Comparison of ENCODE assay signal across 19 cellular contexts in the genomic region with DNA sequence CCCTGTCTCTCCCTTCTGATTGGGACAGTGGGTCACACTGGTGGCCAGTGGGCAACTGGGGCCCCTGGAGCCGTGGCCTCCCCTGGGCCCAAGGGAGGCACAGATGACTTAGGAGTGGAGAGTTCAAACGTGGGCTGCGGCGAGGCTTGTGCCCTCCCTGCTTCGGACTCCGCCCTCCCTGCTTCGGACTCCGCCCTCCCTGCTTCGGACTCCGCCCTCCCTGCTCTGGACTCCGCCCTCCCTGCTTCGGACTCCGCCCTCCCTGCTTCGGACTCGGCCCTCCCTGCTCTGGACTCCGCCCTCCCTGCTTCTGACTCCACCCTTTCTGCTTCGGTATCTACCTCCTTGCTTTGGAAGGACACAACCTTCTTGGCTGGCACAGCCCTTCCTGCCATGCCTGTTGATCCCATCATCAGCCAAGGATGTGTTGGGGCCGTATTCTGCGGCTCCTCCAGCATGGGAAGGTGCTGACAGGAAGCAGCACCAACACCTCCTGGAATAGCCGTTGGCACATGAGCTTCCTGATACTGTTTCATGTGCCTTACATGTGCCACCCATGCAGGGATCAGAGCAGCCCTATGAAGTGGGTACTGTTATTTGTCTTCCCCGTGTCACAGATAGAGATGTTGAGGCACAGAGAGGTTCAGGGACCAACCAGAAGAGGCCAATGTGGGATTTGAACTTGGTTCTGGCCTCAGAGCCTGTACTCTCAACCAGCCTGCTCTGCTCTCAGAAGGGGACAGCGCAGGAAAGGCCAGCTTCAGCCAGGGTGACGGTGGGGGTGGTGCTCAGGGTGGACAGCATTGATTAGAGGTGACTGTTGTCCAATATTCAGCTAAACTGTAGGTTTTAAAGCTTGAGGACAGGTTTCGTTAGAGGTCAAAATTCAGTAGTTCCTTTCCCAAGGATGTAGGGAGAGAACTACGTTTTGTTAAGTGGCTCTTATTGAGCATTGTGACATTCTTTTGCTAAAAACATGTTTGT.
DNase-seq lines count a peak whose midpoint lies in the region; ATAC-seq, FAIRE-seq and TF ChIP-seq lines count a peak whose summit lies in the region.
"Had no signal": no experiment of that assay in that cellular context is flagged by ENCODE, and none has a peak within 500 bp of the region (broad histone marks: within the 10 kb centered on the region; RNA-seq: fewer than 3 reads in every experiment).

No MANE protein-coding gene starts in this region.

- WGBS in right lobe of liver (ENCODE audit: insufficient coverage, low coverage, low lambda C conversion rate, missing lambda C conversion rate), result 94% methylated on average over 20 of the region's 25 CpGs
- 97% methylated on average over 23 of the region's 25 CpGs for WGBS in HepG2 (ENCODE audit: low lambda C conversion rate)
- WGBS in endodermal cell (ENCODE audit: insufficient coverage in 1 of 2, insufficient read length in 1 of 2), 2 experiments, result 94 to 98% methylated on average over 17 to 25 of the region's 25 CpGs
- WGBS in mesenchymal stem cell, result 96% methylated on average over 24 of the region's 25 CpGs

- ATAC-seq in right lobe of liver (peak in 1 of 4 donors; percentile 28), HepG2 (no peak), GM18868 (IDR thresholded peaks at IDR 0.05; ENCODE audit: unreplicated experiment) (no peak)
- ATAC-seq: foreskin keratinocyte, T-cell had no signal

- no peak for TF ChIP-seq POLR2A in right lobe of liver (IDR thresholded peaks at IDR 0.05)
- no peak for TF ChIP-seq POLR2A in HepG2 (IDR thresholded peaks at IDR 0.05; ENCODE audit: insufficient read depth in 1 of 2, low read depth in 2 of 2, low read length in 2 of 2)

- H3K9ac ChIP-seq in HepG2 (ENCODE audit: insufficient read depth, low read depth, low read length), result no peak overlapping the region
- no peak overlapping the region for H3K9ac ChIP-seq in endodermal cell (ENCODE audit: extremely low read depth, low read length, poor library complexity, severe bottlenecking)
- H3K9ac ChIP-seq in mesenchymal stem cell (ENCODE audit: low read length), result no peak overlapping the region

- H3K36me3 ChIP-seq in right lobe of liver, result no peaks in the 10 kb centered on the region
- peaks cover 0 to 2% of the 10 kb centered on the region in 2 experiments; a peak in 2 of 5 replicates for H3K36me3 ChIP-seq in HepG2 (replicated peaks in 1 of 2; ENCODE audit: control insufficient read depth in 1 of 2, insufficient read depth in 2 of 2, low read length in 2 of 2)
- H3K36me3 ChIP-seq in endodermal cell (ENCODE audit: control insufficient read depth, insufficient read depth, low read length), result no peaks in the 10 kb centered on the region
- H3K36me3 ChIP-seq in mesenchymal stem cell (ENCODE audit: control insufficient read depth in 1 of 2, insufficient read depth in 2 of 2, low read depth in 1 of 2, low read length in 2 of 2), result peaks cover 4 to 13% of the 10 kb centered on the region in 2 experiments
- H3K36me3 ChIP-seq: prostate gland, WERI-Rb-1 had no signal

- no peak for TF ChIP-seq RAD21 in HepG2 (CRISPR knock-in tag; IDR thresholded peaks at IDR 0.05)

- H3K4me3 Mint-ChIP-seq in endodermal cell, result no peak overlapping the region
- H3K4me3 Mint-ChIP-seq: CD4-positive, alpha-beta memory T cell; HFFc6; T-cell had no signal

- no peaks in the 10 kb centered on the region for H3K27me3 ChIP-seq in right lobe of liver
- H3K27me3 ChIP-seq in HepG2 (ENCODE audit: control insufficient read depth in 1 of 2, insufficient read depth in 2 of 2, low read length in 2 of 2), result no peaks in the 10 kb centered on the region
- H3K27me3 ChIP-seq in endodermal cell (ENCODE audit: control insufficient read depth, insufficient read depth, low read length, poor library complexity, severe bottlenecking), result no peaks in the 10 kb centered on the region
- H3K27me3 ChIP-seq in mesenchymal stem cell (ENCODE audit: control insufficient read depth in 1 of 2, insufficient read depth in 1 of 2, low read length in 2 of 2), result no peaks in the 10 kb centered on the region
- H3K27me3 ChIP-seq: foreskin keratinocyte had no signal

- no peaks in the 10 kb centered on the region for H4K20me1 ChIP-seq in HepG2 (ENCODE audit: insufficient read depth, low read length)

- peak overlapping the region in 1 of 2 experiments; percentile 11 for H3K18ac ChIP-seq in mesenchymal stem cell (ENCODE audit: low read depth in 1 of 2, low read length in 2 of 2)

- POLR2A ChIA-PET in HepG2 (lab: Yijun Ruan, JAX), result no interaction called here

- H3K79me1 ChIP-seq in mesenchymal stem cell (replicated peaks; ENCODE audit: low read length, poor library complexity, severe bottlenecking), result peaks cover 39% of the 10 kb centered on the region

- intact Hi-C loops in right lobe of liver (cut with DNase I), result no loop called here
- intact Hi-C loops in HepG2 (cut with micrococcal nuclease; ENCODE audit: unreplicated experiment), result no loop called here

- no peak overlapping the region for H2BK15ac ChIP-seq in mesenchymal stem cell (ENCODE audit: low read depth, poor library complexity, severe bottlenecking)

- H3K9me3 Mint-ChIP-seq in endodermal cell, result no peaks in the 10 kb centered on the region
- H3K9me3 Mint-ChIP-seq: CD4-positive, alpha-beta memory T cell; HFFc6; T-cell had no signal

- peak overlapping the region; percentile 35 for H2AK5ac ChIP-seq in mesenchymal stem cell (ENCODE audit: low read length, severe bottlenecking)

- H3K27ac ChIP-seq in right lobe of liver, result no peak overlapping the region
- no peak overlapping the region for H3K27ac ChIP-seq in HepG2 (ENCODE audit: extremely low read length, insufficient read depth, low read length)
- no peak overlapping the region for H3K27ac ChIP-seq in endodermal cell (ENCODE audit: low read depth, low read length)
- H3K27ac ChIP-seq in mesenchymal stem cell (ENCODE audit: low read length, poor library complexity, severe bottlenecking), result no peak overlapping the region
- H3K27ac ChIP-seq: foreskin keratinocyte, prostate gland, RWPE1, WERI-Rb-1 had no signal

- TF ChIP-seq CTCF in right lobe of liver (IDR thresholded peaks at IDR 0.05) (no peak), HepG2 (CRISPR knock-in tag; IDR thresholded peaks at IDR 0.05) (no peak), endodermal cell (conservative IDR thresholded peaks at IDR 0.05) (no peak)

- H3K79me2 ChIP-seq in HepG2 (ENCODE audit: insufficient read depth, low read length), result no peaks in the 10 kb centered on the region

- no peak overlapping the region for H2BK5ac ChIP-seq in mesenchymal stem cell (ENCODE audit: low read depth, low read length, poor library complexity, severe bottlenecking)

- H4K91ac ChIP-seq in mesenchymal stem cell (ENCODE audit: low read length), result no peak overlapping the region

- no peak overlapping the region for H3K14ac ChIP-seq in mesenchymal stem cell (ENCODE audit: low read length in 2 of 2)

- H3K4ac ChIP-seq in mesenchymal stem cell (ENCODE audit: low read depth in 1 of 2, low read length in 2 of 2), result peak overlapping the region in 1 of 2 experiments; percentile 15

- no peak overlapping the region for H3K4me3 ChIP-seq in right lobe of liver
- no peak overlapping the region for H3K4me3 ChIP-seq in HepG2 (replicated peaks in 1 of 3; ENCODE audit: insufficient read depth in 1 of 3, low read depth in 2 of 3, low read length in 3 of 3)
- no peak overlapping the region for H3K4me3 ChIP-seq in endodermal cell (ENCODE audit: low read length)
- no peak overlapping the region for H3K4me3 ChIP-seq in mesenchymal stem cell (ENCODE audit: insufficient read depth in 1 of 2, low read depth in 1 of 2, low read length in 2 of 2)
- H3K4me3 ChIP-seq: prostate gland had no signal

- H4K8ac ChIP-seq in mesenchymal stem cell (ENCODE audit: low read length), result no peak overlapping the region

- no peak for TF ChIP-seq EP300 in HepG2 (IDR thresholded peaks at IDR 0.05; ENCODE audit: low read depth in 2 of 2, low read length in 2 of 2)
- TF ChIP-seq EP300 in HepG2 (CRISPR knock-in tag; IDR thresholded peaks at IDR 0.05; ENCODE audit: borderline replicate concordance), result no peak

- peaks cover 0 to 7% (median 0%) of the 10 kb centered on the region in 4 donors for H3K4me1 ChIP-seq in right lobe of liver
- H3K4me1 ChIP-seq in HepG2 (ENCODE audit: insufficient read depth, low read length), result no peaks in the 10 kb centered on the region; the same call in 1 of the 2 replicates
- H3K4me1 ChIP-seq in endodermal cell (ENCODE audit: control insufficient read depth, insufficient read depth, low read length), result no peaks in the 10 kb centered on the region
- H3K4me1 ChIP-seq in mesenchymal stem cell (ENCODE audit: control insufficient read depth, insufficient read depth, low read depth, low read length), result peaks cover 36% of the 10 kb centered on the region

- no peak for FAIRE-seq in HepG2 (lab: Jason Lieb, UNC)

- H3K27ac Mint-ChIP-seq in endodermal cell, result no peak overlapping the region
- H3K27ac Mint-ChIP-seq: T-cell had no signal

- H3K36me3 Mint-ChIP-seq in endodermal cell (ENCODE audit: low read depth), result peaks cover 3% of the 10 kb centered on the region

- in situ Hi-C loops in HepG2 (cut with HindIII; ENCODE audit: extremely low pct_ligation_motif_present, low pct_unique_long_range_greater_than_20kb), result no loop called here

- no TSS peak for BruUV-seq in HepG2 (replicated peaks; lab: Mats Ljungman, UMichigan)

- CTCF ChIA-PET in HepG2 (lab: Yijun Ruan, JAX; ENCODE audit: low intra/inter-chr PET ratio, low total read pairs), result no interaction called here

- no peak overlapping the region for H2BK12ac ChIP-seq in mesenchymal stem cell (ENCODE audit: low read length in 2 of 2)

- peak; percentile 9 to 46 (median 36) for DNase-seq in right lobe of liver
- DNase-seq in HepG2 (ENCODE audit: low spot score), result no peak
- DNase-seq in endodermal cell, result peak; percentile 60
- DNase-seq in mesenchymal stem cell, result no peak
- DNase-seq in central memory CD4-positive, alpha-beta T cell, result no peak
- no peak for DNase-seq in GF-D8 (lab: John Stamatoyannopoulos, UW)
- no peak for DNase-seq in NCI-H2196 treated with DMSO at 0.1 percent for 48 hours (lab: John Stamatoyannopoulos, UW; ENCODE audit: unreplicated experiment)
- DNase-seq: activated gamma-delta T cell treated with Interleukin-2 at 50 U/mL for 16 hours; CD4-positive, alpha-beta memory T cell; cerebellar nuclear complex; foreskin keratinocyte; HFFc6; NCI-H187; stimulated activated naive CD4-positive, alpha-beta T cell treated with Interleukin-2 at 50 U/mL for 16 hours; WERI-Rb-1 had no signal

- H2BK120ac ChIP-seq in mesenchymal stem cell (ENCODE audit: low read depth, low read length), result no peak overlapping the region

- H3K27me3 Mint-ChIP-seq in endodermal cell (ENCODE audit: insufficient read depth), result no peaks in the 10 kb centered on the region
- H3K27me3 Mint-ChIP-seq: CD4-positive, alpha-beta memory T cell; T-cell had no signal

- H3K4me2 ChIP-seq in HepG2 (ENCODE audit: low read depth, low read length) (no peak overlapping the region), mesenchymal stem cell (ENCODE audit: low read length, poor library complexity, severe bottlenecking) (no peak overlapping the region)

- H3K4me1 Mint-ChIP-seq in endodermal cell, result no peaks in the 10 kb centered on the region

- H2AFZ ChIP-seq in HepG2 (ENCODE audit: low read length) (no peak overlapping the region), mesenchymal stem cell (ENCODE audit: low read depth, low read length) (no peak overlapping the region)

- no peak overlapping the region for H3K23ac ChIP-seq in mesenchymal stem cell (ENCODE audit: low read length in 2 of 2)

- no peaks in the 10 kb centered on the region for H3K9me3 ChIP-seq in right lobe of liver
- no peaks in the 10 kb centered on the region for H3K9me3 ChIP-seq in HepG2 (ENCODE audit: low read length)
- no peaks in the 10 kb centered on the region for H3K9me3 ChIP-seq in endodermal cell (ENCODE audit: control insufficient read depth, low read length)
- H3K9me3 ChIP-seq in mesenchymal stem cell (ENCODE audit: control insufficient read depth, low read length), result no peaks in the 10 kb centered on the region
- H3K9me3 ChIP-seq: prostate gland had no signal

Comparison
In these comparisons a context has a peak if more than half of its experiments do, and no peak if none do; other contexts are left out.
1. DNase-seq: peak in right lobe of liver (3 of 3) and endodermal cell (single experiment); none in HepG2 (single experiment), mesenchymal stem cell (single experiment), central memory CD4-positive, alpha-beta T cell (single experiment), GF-D8 (single experiment) and NCI-H2196 treated with DMSO at 0.1 percent for 48 hours (single experiment).